22 cellular contexts compared by ENCODE assay signal in the genomic region with DNA sequence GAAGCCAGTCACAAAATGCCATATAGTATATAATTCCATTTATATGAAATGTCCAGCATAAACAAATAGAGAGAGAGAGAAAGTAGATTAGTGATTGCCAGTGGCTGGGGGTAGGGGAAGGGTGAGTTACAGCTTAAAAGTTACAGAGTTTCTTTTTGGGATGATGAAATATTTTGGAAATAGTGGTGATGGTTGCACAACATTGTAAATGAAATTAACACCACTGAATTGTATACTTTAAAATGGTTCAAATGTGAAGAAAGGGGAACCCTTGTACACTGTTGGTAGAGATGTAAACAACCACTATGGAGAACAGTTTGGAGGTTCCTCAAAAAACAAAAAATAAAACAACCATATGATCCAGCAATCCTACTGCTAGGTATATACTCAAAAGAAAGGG.
"Had no signal": no experiment of that assay in that cellular context is flagged by ENCODE, and none has a peak within 500 bp of the region (broad histone marks: within the 10 kb centered on the region; RNA-seq: fewer than 3 reads in every experiment).

No MANE protein-coding gene starts in this region.

- H3K9me3 Mint-ChIP-seq: activated CD4-positive, alpha-beta memory T cell treated with anti-CD3 and anti-CD28 coated beads, Interleukin-2, amount 10 ng/mL, durations not matched to agents 7 days and 5 days; dendritic cell treated with granulocyte-macrophage colony-stimulating factor and Interleukin-4, amounts not matched to agents 40 ng/mL and 50 ng/mL, for 4 days had no signal

- ATAC-seq: activated CD4-positive, alpha-beta T cell treated with anti-CD3 and anti-CD28 coated beads for 36 hours; activated CD8-positive, alpha-beta memory T cell treated with anti-CD3 and anti-CD28 coated beads, Interleukin-2, amount 10 ng/mL, durations not matched to agents 7 days and 5 days; esophagus mucosa; foreskin keratinocyte; left cardiac atrium; mucosa of descending colon; psoas muscle; right cardiac atrium; stimulated activated effector memory CD8-positive, alpha-beta T cell treated with anti-CD3 and anti-CD28 coated beads, Interleukin-12 subunit alpha, Interleukin-12 subunit beta, amount 100 ng/mL, for 72 hours; WTC11 had no signal

- H3K27ac Mint-ChIP-seq: activated CD4-positive, alpha-beta memory T cell treated with anti-CD3 and anti-CD28 coated beads, Interleukin-2, amount 10 ng/mL, durations not matched to agents 7 days and 5 days; activated CD4-positive, alpha-beta T cell treated with anti-CD3 and anti-CD28 coated beads for 36 hours; activated CD8-positive, alpha-beta memory T cell treated with anti-CD3 and anti-CD28 coated beads, Interleukin-2, amount 10 ng/mL, durations not matched to agents 7 days and 5 days; activated naive CD8-positive, alpha-beta T cell; dendritic cell treated with granulocyte-macrophage colony-stimulating factor and Interleukin-4, amounts not matched to agents 40 ng/mL and 50 ng/mL, for 4 days; naive B cell; neural progenitor cell; stimulated activated effector memory CD8-positive, alpha-beta T cell treated with anti-CD3 and anti-CD28 coated beads, Interleukin-12 subunit alpha, Interleukin-12 subunit beta, amount 100 ng/mL, for 72 hours; WTC11 had no signal

- H3K4me1 Mint-ChIP-seq: activated CD4-positive, alpha-beta memory T cell treated with anti-CD3 and anti-CD28 coated beads, Interleukin-2, amount 10 ng/mL, durations not matched to agents 7 days and 5 days; activated CD4-positive, alpha-beta T cell treated with anti-CD3 and anti-CD28 coated beads for 36 hours; activated CD8-positive, alpha-beta memory T cell treated with anti-CD3 and anti-CD28 coated beads, Interleukin-2, amount 10 ng/mL, durations not matched to agents 7 days and 5 days; naive B cell; neural progenitor cell; stimulated activated effector memory CD8-positive, alpha-beta T cell treated with anti-CD3 and anti-CD28 coated beads, Interleukin-12 subunit alpha, Interleukin-12 subunit beta, amount 100 ng/mL, for 72 hours had no signal

- H3K36me3 Mint-ChIP-seq: activated CD8-positive, alpha-beta memory T cell treated with anti-CD3 and anti-CD28 coated beads, Interleukin-2, amount 10 ng/mL, durations not matched to agents 7 days and 5 days; naive B cell; stimulated activated effector memory CD8-positive, alpha-beta T cell treated with anti-CD3 and anti-CD28 coated beads, Interleukin-12 subunit alpha, Interleukin-12 subunit beta, amount 100 ng/mL, for 72 hours had no signal

- H3K27me3 Mint-ChIP-seq: activated CD4-positive, alpha-beta memory T cell treated with anti-CD3 and anti-CD28 coated beads, Interleukin-2, amount 10 ng/mL, durations not matched to agents 7 days and 5 days; activated CD4-positive, alpha-beta T cell treated with anti-CD3 and anti-CD28 coated beads for 36 hours; activated CD8-positive, alpha-beta memory T cell treated with anti-CD3 and anti-CD28 coated beads, Interleukin-2, amount 10 ng/mL, durations not matched to agents 7 days and 5 days; activated naive CD8-positive, alpha-beta T cell; dendritic cell treated with granulocyte-macrophage colony-stimulating factor and Interleukin-4, amounts not matched to agents 40 ng/mL and 50 ng/mL, for 4 days had no signal

- DNase-seq: activated CD4-positive, alpha-beta memory T cell treated with anti-CD3 and anti-CD28 coated beads, Interleukin-2, amount 10 ng/mL, durations not matched to agents 7 days and 5 days; activated CD4-positive, alpha-beta T cell treated with anti-CD3 and anti-CD28 coated beads for 36 hours; activated CD8-positive, alpha-beta memory T cell treated with anti-CD3 and anti-CD28 coated beads, Interleukin-2, amount 10 ng/mL, durations not matched to agents 7 days and 5 days; amniotic stem cell; effector CD8-positive, alpha-beta T cell; foreskin keratinocyte; hippocampal formation; left cardiac atrium; mesenchymal stem cell; mucosa of descending colon; naive B cell; psoas muscle; right cardiac atrium; small intestine; stimulated activated CD4-positive, alpha-beta T cell treated with anti-CD3 and anti-CD28 coated beads, Interleukin-4, amount 100 ng/mL, for 1 hour; stomach had no signal

- H3K4me3 Mint-ChIP-seq: activated CD4-positive, alpha-beta memory T cell treated with anti-CD3 and anti-CD28 coated beads, Interleukin-2, amount 10 ng/mL, durations not matched to agents 7 days and 5 days; activated CD4-positive, alpha-beta T cell treated with anti-CD3 and anti-CD28 coated beads for 36 hours; activated CD8-positive, alpha-beta memory T cell treated with anti-CD3 and anti-CD28 coated beads, Interleukin-2, amount 10 ng/mL, durations not matched to agents 7 days and 5 days; activated naive CD8-positive, alpha-beta T cell; dendritic cell treated with granulocyte-macrophage colony-stimulating factor and Interleukin-4, amounts not matched to agents 40 ng/mL and 50 ng/mL, for 4 days; naive B cell; neural progenitor cell; stimulated activated effector memory CD8-positive, alpha-beta T cell treated with anti-CD3 and anti-CD28 coated beads, Interleukin-12 subunit alpha, Interleukin-12 subunit beta, amount 100 ng/mL, for 72 hours; WTC11 had no signal
